7 cellular contexts compared by ENCODE assay signal in the genomic region with DNA sequence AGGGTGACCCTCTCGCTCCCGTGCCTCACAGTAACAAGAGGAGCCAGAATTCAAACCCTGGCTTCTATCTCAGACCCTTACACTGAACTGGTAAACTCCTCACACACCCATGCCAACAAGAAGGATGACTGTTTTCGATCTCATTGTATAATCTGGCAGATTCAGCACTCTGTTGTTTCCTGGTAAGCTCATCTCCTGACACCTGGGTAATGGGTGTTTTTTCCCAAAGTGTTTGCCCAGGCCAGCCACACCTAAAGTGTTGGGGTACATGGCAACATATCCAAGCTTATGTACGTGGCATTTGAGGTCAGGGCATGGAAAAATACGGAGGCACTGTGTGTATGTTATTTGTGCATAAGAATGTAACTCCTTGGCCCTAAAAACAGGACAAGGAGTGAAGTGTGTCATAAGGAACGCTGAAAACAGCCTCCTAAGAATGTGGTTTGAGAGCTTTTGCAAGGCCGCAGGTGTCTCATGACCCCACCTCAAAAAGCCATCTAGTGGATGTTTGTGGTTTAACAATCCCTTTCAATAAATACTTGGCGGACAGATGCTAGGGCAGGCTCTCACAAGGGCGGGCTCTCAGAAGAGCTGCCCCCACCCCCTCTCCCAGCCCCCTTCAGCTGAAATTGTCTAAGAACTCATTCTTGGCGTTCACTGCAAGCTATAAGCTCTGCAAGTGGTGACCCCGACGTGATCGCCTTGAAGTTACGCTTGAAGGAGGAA. TPM values are rescaled to one million over a fixed set of nuclear protein-coding genes. Genes with fewer than 3 reads are reported as not detected.
DNase-seq lines count a peak whose midpoint lies in the region; ATAC-seq, FAIRE-seq and TF ChIP-seq lines count a peak whose summit lies in the region.

A gene with protein sequence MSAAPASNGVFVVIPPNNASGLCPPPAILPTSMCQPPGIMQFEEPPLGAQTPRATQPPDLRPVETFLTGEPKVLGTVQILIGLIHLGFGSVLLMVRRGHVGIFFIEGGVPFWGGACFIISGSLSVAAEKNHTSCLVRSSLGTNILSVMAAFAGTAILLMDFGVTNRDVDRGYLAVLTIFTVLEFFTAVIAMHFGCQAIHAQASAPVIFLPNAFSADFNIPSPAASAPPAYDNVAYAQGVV (plus strand): TSS at position 561 of the 726 bp plus-strand sequence. CDS start 6,867 bp downstream, outside the sequence.

- H3K9me3 ChIP-seq in osteoblast (ENCODE audit: low read depth, low read length) (no peaks in the 10 kb centered on the region), heart left ventricle (no peaks in the 10 kb centered on the region)

- TF ChIP-seq CTCF in bronchial epithelial cell (IDR thresholded peaks at IDR 0.05; ENCODE audit: insufficient read depth, low read length, severe bottlenecking) (peak; percentile 45), osteoblast (IDR thresholded peaks at IDR 0.05; ENCODE audit: extremely low read depth, low read depth, low read length) (peak; percentile 31), heart left ventricle (IDR thresholded peaks at IDR 0.05) (peak in 2 of 12 donors; percentile 5 to 9)

- H3K27me3 ChIP-seq in bronchial epithelial cell (ENCODE audit: control insufficient read depth, insufficient read depth, low read length) (no peaks in the 10 kb centered on the region), osteoblast (ENCODE audit: insufficient read depth, low read length) (peaks cover 7% of the 10 kb centered on the region), heart left ventricle (peaks cover 0 to 41% (median 6%) of the 10 kb centered on the region in 9 donors)

- H3K4me3 ChIP-seq in bronchial epithelial cell (ENCODE audit: low read depth, low read length) (no peak within 1 kb of the TSS), osteoblast (ENCODE audit: insufficient read depth, low read length) (no peak within 1 kb of the TSS), heart left ventricle (no peak within 1 kb of the TSS)

- intact Hi-C loops in activated CD4-positive, alpha-beta memory T cell treated with anti-CD3 and anti-CD28 coated beads for 36 hours (cut with micrococcal nuclease): no loop called here
- intact Hi-C loops in heart left ventricle (cut with DNase I): loop anchor here in 1 of 10 donors (10.0 kb wide), 1 partner anchor 62 kb away; the partner anchor contains the start of gene MS4A8

- no peak for DNase-seq in GM12892 (ENCODE audit: insufficient read length)
- peak; percentile 78 for DNase-seq in NAMALWA (ENCODE audit: low spot score)
- peak; percentile 42 for DNase-seq in bronchial epithelial cell (ENCODE audit: low read depth)
- DNase-seq in osteoblast (ENCODE audit: insufficient read length, low spot score, missing footprints): no peak
- no peak for DNase-seq in activated naive CD8-positive, alpha-beta T cell treated with anti-CD3 and anti-CD28 coated beads, Interleukin-2, amount 50 U/mL, for 24 hours
- no peak for DNase-seq in activated CD4-positive, alpha-beta memory T cell treated with anti-CD3 and anti-CD28 coated beads for 36 hours
- no peak for DNase-seq in heart left ventricle

- no peak within 1 kb of the TSS for H3K4me2 ChIP-seq in osteoblast (ENCODE audit: insufficient read depth, low read length)

- POLR2A ChIA-PET in activated CD4-positive, alpha-beta memory T cell treated with anti-CD3 and anti-CD28 coated beads for 36 hours (lab: Charles Lee): no interaction called here

- no peak for ATAC-seq in activated naive CD8-positive, alpha-beta T cell treated with anti-CD3 and anti-CD28 coated beads, Interleukin-2, amount 50 U/mL, for 24 hours
- ATAC-seq in heart left ventricle: no peak

- H2AFZ ChIP-seq in osteoblast (ENCODE audit: low read length): no peak within 1 kb of the TSS

- no peaks in the 10 kb centered on the region for H3K4me1 Mint-ChIP-seq in activated naive CD8-positive, alpha-beta T cell treated with anti-CD3 and anti-CD28 coated beads, Interleukin-2, amount 50 U/mL, for 24 hours
- no peaks in the 10 kb centered on the region for H3K4me1 Mint-ChIP-seq in activated CD4-positive, alpha-beta memory T cell treated with anti-CD3 and anti-CD28 coated beads for 36 hours (ENCODE audit: low read depth)

- no peak within 1 kb of the TSS for H3K4me3 Mint-ChIP-seq in activated naive CD8-positive, alpha-beta T cell treated with anti-CD3 and anti-CD28 coated beads, Interleukin-2, amount 50 U/mL, for 24 hours
- H3K4me3 Mint-ChIP-seq in activated CD4-positive, alpha-beta memory T cell treated with anti-CD3 and anti-CD28 coated beads for 36 hours: no peak within 1 kb of the TSS

- no peak within 1 kb of the TSS for H3K27ac Mint-ChIP-seq in activated naive CD8-positive, alpha-beta T cell treated with anti-CD3 and anti-CD28 coated beads, Interleukin-2, amount 50 U/mL, for 24 hours
- no peak within 1 kb of the TSS for H3K27ac Mint-ChIP-seq in activated CD4-positive, alpha-beta memory T cell treated with anti-CD3 and anti-CD28 coated beads for 36 hours

- FAIRE-seq in GM12892 (lab: Jason Lieb, UNC) (peak; percentile 84), bronchial epithelial cell (lab: Jason Lieb, UNC) (no peak)

- no peaks in the 10 kb centered on the region for H3K9me3 Mint-ChIP-seq in activated naive CD8-positive, alpha-beta T cell treated with anti-CD3 and anti-CD28 coated beads, Interleukin-2, amount 50 U/mL, for 24 hours
- H3K9me3 Mint-ChIP-seq in activated CD4-positive, alpha-beta memory T cell treated with anti-CD3 and anti-CD28 coated beads for 36 hours: no peaks in the 10 kb centered on the region

- TF ChIP-seq POLR2A in GM12892 (IDR thresholded peaks at IDR 0.05; ENCODE audit: low read depth, low read length) (no peak), heart left ventricle (IDR thresholded peaks at IDR 0.05) (no peak)

- WGBS in heart left ventricle, 4 donors: 57 to 64% (median 59%) methylated on average over 13 to 14 of the region's 14 CpGs

- CTCF ChIA-PET in activated CD4-positive, alpha-beta memory T cell treated with anti-CD3 and anti-CD28 coated beads for 36 hours (lab: Charles Lee): interaction anchor here (0.8 to 1.4 kb wide), 7 partner anchors 9 to 393 kb away, joined by 3 to 8 read pairs (median 3); no protein-coding TSS in a partner anchor

- H3K36me3 Mint-ChIP-seq in activated naive CD8-positive, alpha-beta T cell treated with anti-CD3 and anti-CD28 coated beads, Interleukin-2, amount 50 U/mL, for 24 hours (ENCODE audit: low read depth): no peaks in the 10 kb centered on the region
- H3K36me3 Mint-ChIP-seq in activated CD4-positive, alpha-beta memory T cell treated with anti-CD3 and anti-CD28 coated beads for 36 hours: no peaks in the 10 kb centered on the region

- H3K4me1 ChIP-seq in osteoblast (ENCODE audit: insufficient read depth, low read length) (no peaks in the 10 kb centered on the region), heart left ventricle (no peaks in the 10 kb centered on the region)

- no peaks in the 10 kb centered on the region for H3K36me3 ChIP-seq in bronchial epithelial cell (ENCODE audit: control insufficient read depth, insufficient read depth, low read length)
- no peaks in the 10 kb centered on the region for H3K36me3 ChIP-seq in osteoblast (ENCODE audit: insufficient read depth, low read length)
- no peaks in the 10 kb centered on the region for H3K36me3 ChIP-seq in heart left ventricle

- no peaks in the 10 kb centered on the region for H4K20me1 ChIP-seq in osteoblast (ENCODE audit: insufficient read depth, low read length)

- H3K27me3 Mint-ChIP-seq in activated naive CD8-positive, alpha-beta T cell treated with anti-CD3 and anti-CD28 coated beads, Interleukin-2, amount 50 U/mL, for 24 hours: peaks cover 42% of the 10 kb centered on the region
- peaks cover 28% of the 10 kb centered on the region for H3K27me3 Mint-ChIP-seq in activated CD4-positive, alpha-beta memory T cell treated with anti-CD3 and anti-CD28 coated beads for 36 hours

- H3K27ac ChIP-seq in osteoblast (ENCODE audit: low read depth, low read length) (no peak within 1 kb of the TSS), heart left ventricle (no peak within 1 kb of the TSS)

- no peaks in the 10 kb centered on the region for H3K79me2 ChIP-seq in osteoblast (ENCODE audit: insufficient read depth, low read length)

RNA-seq across cellular contexts. Expression of the gene that starts here (rescaled TPM):
- polyA plus RNA-seq in GM12892 (2012; ENCODE audit: missing spikeins): not detected
- total RNA-seq in bronchial epithelial cell (not detected in 2 replicates), osteoblast (not detected in 2 replicates), heart left ventricle (not detected)
- not detected for total RNA-seq in activated CD4-positive, alpha-beta memory T cell treated with anti-CD3 and anti-CD28 coated beads for 36 hours
- not detected for polyA plus RNA-seq in heart left ventricle

Comparison
In these comparisons a context has a peak if more than half of its experiments do, and no peak if none do; other contexts are left out.
1. Peak in DNase-seq in bronchial epithelial cell; RNA of the gene not detected or under 1 TPM.